Comparison of ENCODE assay signal across 10 cellular contexts in genomic region chr1:27554777-27555699, GRCh38. TPM values are rescaled to one million over a fixed set of nuclear protein-coding genes. Genes with fewer than 3 reads are reported as not detected.
DNase-seq lines count a peak whose midpoint lies in the region; ATAC-seq and TF ChIP-seq lines count a peak whose summit lies in the region.
"Had no signal": no experiment of that assay in that cellular context is flagged by ENCODE, and none has a peak within 500 bp of the region (broad histone marks: within the 10 kb centered on the region; RNA-seq: fewer than 3 reads in every experiment).

No MANE protein-coding gene starts in this region.

- H3K4me1 Mint-ChIP-seq in T-cell, result peaks cover 29 to 34% (median 33%) of the 10 kb centered on the region in 3 donors

- H3K9ac ChIP-seq in BLaER1 (peak overlapping the region; percentile 57), trophoblast cell (ENCODE audit: low read length) (peak overlapping the region; percentile 10)

- POLR2A ChIA-PET in T-cell (lab: Charles Lee), result no interaction called here

- H3K14ac ChIP-seq in trophoblast cell (ENCODE audit: low read length), result no peak overlapping the region

- peaks cover 3% of the 10 kb centered on the region for H3K79me2 ChIP-seq in trophoblast cell (ENCODE audit: control insufficient read depth, insufficient read depth, low read length, poor library complexity)

- no peaks in the 10 kb centered on the region for H3K9me3 Mint-ChIP-seq in T-cell

- H3K9me3 ChIP-seq in BLaER1 (no peaks in the 10 kb centered on the region), gastroesophageal sphincter (no peaks in the 10 kb centered on the region), trophoblast cell (ENCODE audit: insufficient read depth, low read depth, low read length) (no peaks in the 10 kb centered on the region)
- H3K9me3 ChIP-seq: pancreas had no signal

- H3K4me3 ChIP-seq in BLaER1 (no peak overlapping the region), gastroesophageal sphincter (no peak overlapping the region), trophoblast cell (ENCODE audit: low read depth, low read length) (no peak overlapping the region)
- H3K4me3 ChIP-seq: pancreas had no signal

- ATAC-seq in T-cell (replicated peaks in 1 of 4) (no peak), gastroesophageal sphincter (peak; percentile 50), GM18870 (IDR thresholded peaks at IDR 0.05; ENCODE audit: unreplicated experiment) (no peak)
- ATAC-seq: pancreas had no signal

- TF ChIP-seq CTCF in gastroesophageal sphincter (IDR thresholded peaks at IDR 0.05), result peak in 1 of 4 experiments; percentile 2

- peak overlapping the region; percentile 83 for H3K4me2 ChIP-seq in BLaER1
- H3K4me2 ChIP-seq in trophoblast cell (ENCODE audit: low read length), result no peak overlapping the region

- DNase-seq in T-cell (no peak), trophoblast cell (no peak), GOT3 (lab: John Stamatoyannopoulos, UW) (no peak)
- no peak for DNase-seq in effector CD8-positive, alpha-beta T cell (lab: John Stamatoyannopoulos, UW)
- no peak for DNase-seq in stimulated activated CD4-positive, alpha-beta T cell treated with anti-CD3 and anti-CD28 coated beads, Interleukin-15, amount 100 ng/mL, for 24 hours
- DNase-seq: NCI-H2171 had no signal

- no peak overlapping the region for H2AK5ac ChIP-seq in trophoblast cell (ENCODE audit: low read length)

- peaks cover 13% of the 10 kb centered on the region for H3K79me1 ChIP-seq in trophoblast cell (ENCODE audit: low read length)

- peak overlapping the region; percentile 79 for H3K27ac Mint-ChIP-seq in T-cell

- H3K23ac ChIP-seq in trophoblast cell (ENCODE audit: low read length), result no peak overlapping the region

- no peak overlapping the region for H2BK12ac ChIP-seq in trophoblast cell (ENCODE audit: low read length)

- no peaks in the 10 kb centered on the region for H3K27me3 Mint-ChIP-seq in T-cell

- H3K36me3 ChIP-seq in BLaER1 (peaks cover 63% of the 10 kb centered on the region), gastroesophageal sphincter (peaks cover 0 to 44% of the 10 kb centered on the region in 2 donors), trophoblast cell (ENCODE audit: control insufficient read depth in 1 of 2, insufficient read depth in 2 of 2, low read length in 2 of 2) (peaks cover 51 to 65% of the 10 kb centered on the region in 2 experiments)

- H3K4me1 ChIP-seq in BLaER1, result peaks cover 70% of the 10 kb centered on the region
- H3K4me1 ChIP-seq in gastroesophageal sphincter, result peaks cover 11 to 73% (median 38%) of the 10 kb centered on the region in 3 donors
- peaks cover 24 to 35% of the 10 kb centered on the region in 2 experiments for H3K4me1 ChIP-seq in trophoblast cell (ENCODE audit: control insufficient read depth in 1 of 2, insufficient read depth in 2 of 2, low read length in 2 of 2)

- H3K27me3 ChIP-seq in BLaER1 (no peaks in the 10 kb centered on the region), gastroesophageal sphincter (no peaks in the 10 kb centered on the region), trophoblast cell (ENCODE audit: insufficient read depth, low read length) (no peaks in the 10 kb centered on the region)
- H3K27me3 ChIP-seq: pancreas had no signal

- H2BK120ac ChIP-seq in trophoblast cell (ENCODE audit: insufficient read depth, low read length, poor library complexity), result no peak overlapping the region

- H4K8ac ChIP-seq in trophoblast cell (ENCODE audit: low read depth, low read length), result peak overlapping the region; percentile 30

- no peak for TF ChIP-seq POLR2A in gastroesophageal sphincter (IDR thresholded peaks at IDR 0.05)

- peak overlapping the region; percentile 59 for H3K18ac ChIP-seq in trophoblast cell (ENCODE audit: low read length)

- no peak overlapping the region for H2BK5ac ChIP-seq in trophoblast cell (ENCODE audit: low read depth, low read length, poor library complexity)

- H4K20me1 ChIP-seq in BLaER1, result peaks cover 75% of the 10 kb centered on the region

- no peak overlapping the region for H4K91ac ChIP-seq in trophoblast cell (ENCODE audit: low read depth, low read length)

- no peak overlapping the region for H4K12ac ChIP-seq in trophoblast cell (ENCODE audit: low read depth, low read length)

- CTCF ChIA-PET in T-cell (lab: Charles Lee), result interaction anchor here (0.5 to 1.5 kb wide), 3 partner anchors 18 to 681 kb away, joined by 3 to 5 read pairs (median 3); partner anchors contain the start of gene ATP5IF1 (in 1 of the 2)

- peaks cover 8% of the 10 kb centered on the region for H3K36me3 Mint-ChIP-seq in T-cell

- H3K27ac ChIP-seq in BLaER1 (peak overlapping the region; percentile 73), gastroesophageal sphincter (peak overlapping the region; percentile 51 to 98 (median 92)), trophoblast cell (ENCODE audit: low read depth, low read length) (no peak overlapping the region)

- no peak for TF ChIP-seq EP300 in gastroesophageal sphincter (IDR thresholded peaks at IDR 0.05)

- no peak overlapping the region for H2AFZ ChIP-seq in trophoblast cell (ENCODE audit: insufficient read depth, low read length, poor library complexity)

- peak overlapping the region; percentile 6 for H3K4ac ChIP-seq in trophoblast cell (ENCODE audit: low read depth, low read length)

- no peak overlapping the region for H3K4me3 Mint-ChIP-seq in T-cell

- 30 to 63% methylated on average over 2 to 5 of the region's 8 CpGs for WGBS in gastroesophageal sphincter (ENCODE audit: low coverage in 1 of 2), 2 donors
- no CpG with 5 or more reads among the region's 8 CpGs for WGBS in trophoblast cell (ENCODE audit: extremely low coverage, insufficient coverage, insufficient read length)

RNA-seq across cellular contexts. Expression of gene AHDC1, which starts 48.9 kb away (rescaled TPM):
- total RNA-seq in T-cell, result 10 to 100 TPM; 21.9 to 26.4 (median 23.1) TPM
- 10 to 100 TPM; 18.2 to 50.3 (median 27.7) TPM for total RNA-seq in gastroesophageal sphincter
- 37.4 and 37.5 TPM in 2 replicates for polyA plus RNA-seq in trophoblast cell (2013)
